9 cellular contexts compared by ENCODE assay signal in genomic region chr12:45259732-45260480, GRCh38. TPM values are rescaled to one million over a fixed set of nuclear protein-coding genes. Genes with fewer than 3 reads are reported as not detected.
DNase-seq lines count a peak whose midpoint lies in the region; ATAC-seq, FAIRE-seq and TF ChIP-seq lines count a peak whose summit lies in the region.
"Had no signal": no experiment of that assay in that cellular context is flagged by ENCODE, and none has a peak within 500 bp of the region (broad histone marks: within the 10 kb centered on the region; RNA-seq: fewer than 3 reads in every experiment).

No MANE protein-coding gene starts in this region.

- H3K36me3 ChIP-seq in astrocyte (ENCODE audit: insufficient read depth, low read length) (no peaks in the 10 kb centered on the region), MM.1S (replicated peaks; ENCODE audit: insufficient read depth, low read length) (no peaks in the 10 kb centered on the region)

- H3K4me3 Mint-ChIP-seq in astrocyte (ENCODE audit: unreplicated experiment) = peak overlapping the region; percentile 21
- H3K4me3 Mint-ChIP-seq in naive thymus-derived CD8-positive, alpha-beta T cell = no peak overlapping the region

- CTCF ChIA-PET in A549 (lab: Yijun Ruan, JAX) = interaction anchor here (1.2 to 2.5 kb wide), 3 partner anchors 9 to 43 kb away, joined by 3 to 9 read pairs (median 7); no protein-coding TSS in a partner anchor

- H3K4me3 ChIP-seq in A549 (no peak overlapping the region), astrocyte (ENCODE audit: insufficient read depth, low read depth, low read length) (no peak overlapping the region), MM.1S (ENCODE audit: low read length) (no peak overlapping the region)

- TF ChIP-seq RAD21 in A549 (conservative IDR thresholded peaks at IDR 0.05 in 1 of 2, IDR thresholded peaks at IDR 0.05 in 1 of 2) = no peak

- ATAC-seq in A549 (peak; percentile 40 to 60; a peak in 4 of 6 replicates), GM21529 (IDR thresholded peaks at IDR 0.05; ENCODE audit: unreplicated experiment) (no peak)
- no peak for ATAC-seq in naive thymus-derived CD8-positive, alpha-beta T cell

- peaks cover 26% of the 10 kb centered on the region for H3K4me1 ChIP-seq in A549
- peaks cover 17% of the 10 kb centered on the region for H3K4me1 ChIP-seq in astrocyte (ENCODE audit: insufficient read depth, low read length)
- H3K4me1 ChIP-seq in MM.1S (ENCODE audit: low read length) = peaks cover 14% of the 10 kb centered on the region

- no peak for TF ChIP-seq POLR2A in A549 (IDR thresholded peaks at IDR 0.05; ENCODE audit: low read length)

- no peaks in the 10 kb centered on the region for H3K9me2 ChIP-seq in MM.1S (replicated peaks; ENCODE audit: insufficient read depth, low read length)

- WGBS in A549 (ENCODE audit: missing lambda C conversion rate) = 65% methylated on average over 6 of the region's 6 CpGs

- H3K36me3 Mint-ChIP-seq in astrocyte (ENCODE audit: low read depth, unreplicated experiment) = peaks cover 2% of the 10 kb centered on the region
- peaks cover 0 to 14% (median 11%) of the 10 kb centered on the region in 3 donors for H3K36me3 Mint-ChIP-seq in naive thymus-derived CD8-positive, alpha-beta T cell

- no peaks in the 10 kb centered on the region for H3K9me3 Mint-ChIP-seq in astrocyte (ENCODE audit: unreplicated experiment)
- no peaks in the 10 kb centered on the region for H3K9me3 Mint-ChIP-seq in naive thymus-derived CD8-positive, alpha-beta T cell

- H3F3A ChIP-seq in MM.1S (ENCODE audit: insufficient read depth, low read length) = peaks cover 4% of the 10 kb centered on the region; the same call in 1 of the 2 replicates

- peak in 1 of 2 experiments; percentile 46 for DNase-seq in A549 (ENCODE audit: low read depth in 1 of 2, low spot score in 1 of 2)
- DNase-seq in HuH-7.5 (ENCODE audit: low spot score) = peak; percentile 50
- DNase-seq in astrocyte (ENCODE audit: low read depth) = peak; percentile 47
- peak; percentile 88 for DNase-seq in islet precursor cell
- no peak for DNase-seq in naive thymus-derived CD8-positive, alpha-beta T cell
- DNase-seq in GM19240 (ENCODE audit: insufficient read length, low spot score) = no peak
- no peak for DNase-seq in MM.1S
- DNase-seq: cerebellar nuclear complex had no signal

- no peak for TF ChIP-seq EP300 in A549 (IDR thresholded peaks at IDR 0.05)

- H3K27me3 Mint-ChIP-seq in astrocyte (ENCODE audit: low read depth, unreplicated experiment) = no peaks in the 10 kb centered on the region
- H3K27me3 Mint-ChIP-seq in naive thymus-derived CD8-positive, alpha-beta T cell = no peaks in the 10 kb centered on the region

- no peak overlapping the region for H2AFZ ChIP-seq in astrocyte (ENCODE audit: low read depth, low read length)
- no peak overlapping the region for H2AFZ ChIP-seq in MM.1S (ENCODE audit: low read length)

- H4K20me1 ChIP-seq in astrocyte (ENCODE audit: insufficient read depth, low read length) (peaks cover 26% of the 10 kb centered on the region), MM.1S (ENCODE audit: insufficient read depth, low read length) (no peaks in the 10 kb centered on the region)

- peaks cover 62% of the 10 kb centered on the region for H3K4me1 Mint-ChIP-seq in astrocyte (ENCODE audit: low read depth, unreplicated experiment)
- peaks cover 18 to 43% (median 29%) of the 10 kb centered on the region in 4 donors for H3K4me1 Mint-ChIP-seq in naive thymus-derived CD8-positive, alpha-beta T cell

- TF ChIP-seq CTCF in A549 (IDR thresholded peaks at IDR 0.05) (no peak), astrocyte (IDR thresholded peaks at IDR 0.05; ENCODE audit: insufficient read depth, low read depth, low read length) (no peak), MM.1S (IDR thresholded peaks at IDR 0.05; ENCODE audit: low read length) (no peak)

- H3K27ac ChIP-seq in A549 (peak overlapping the region; percentile 47 to 77), astrocyte (ENCODE audit: low read depth, low read length) (no peak overlapping the region), MM.1S (ENCODE audit: low read length) (no peak overlapping the region)

- POLR2A ChIA-PET in A549 (lab: Yijun Ruan, JAX) = interaction anchor here (0.8 to 1.1 kb wide), 4 partner anchors 9 to 76 kb away, joined by 3 to 6 read pairs (median 3); partner anchors contain the start of gene ANO6
- POLR2A ChIA-PET in naive thymus-derived CD8-positive, alpha-beta T cell (lab: Charles Lee) = no interaction called here

- H3K4me2 ChIP-seq in A549 (peak overlapping the region; percentile 56), astrocyte (ENCODE audit: low read length) (peak overlapping the region; percentile 28), MM.1S (ENCODE audit: low read depth, low read length) (no peak overlapping the region)

- no peak overlapping the region for H3K9ac ChIP-seq in astrocyte (ENCODE audit: low read length)
- no peak overlapping the region for H3K9ac ChIP-seq in MM.1S (ENCODE audit: low read length)

- H3K79me2 ChIP-seq in astrocyte (ENCODE audit: insufficient read depth, low read length) (peaks cover 85% of the 10 kb centered on the region), MM.1S (ENCODE audit: low read length) (peaks cover 85% of the 10 kb centered on the region)

- peak overlapping the region; percentile 91 for H3K27ac Mint-ChIP-seq in astrocyte (ENCODE audit: unreplicated experiment)
- H3K27ac Mint-ChIP-seq in naive thymus-derived CD8-positive, alpha-beta T cell = peak overlapping the region in 1 of 10 donors; percentile 6

- H3K27me3 ChIP-seq in astrocyte (ENCODE audit: insufficient read depth, low read length) (no peaks in the 10 kb centered on the region), MM.1S (replicated peaks; ENCODE audit: insufficient read depth, low read length) (no peaks in the 10 kb centered on the region)

- FAIRE-seq in A549 (lab: Jason Lieb, UNC) = no peak
- no peak for FAIRE-seq in astrocyte (lab: Jason Lieb, UNC)

- H3K9me3 ChIP-seq in A549 (no peaks in the 10 kb centered on the region), astrocyte (ENCODE audit: insufficient read depth, low read depth, low read length) (no peaks in the 10 kb centered on the region), MM.1S (replicated peaks; ENCODE audit: insufficient read depth, low read length) (no peaks in the 10 kb centered on the region)

TF ChIP-seq in A549, 52 proteins besides CTCF, POLR2A, EP300 and RAD21:
- no peak for TF ChIP-seq FOXS1 (CRISPR knock-in tag; IDR thresholded peaks at IDR 0.05)
- no peak for TF ChIP-seq JUN (IDR thresholded peaks at IDR 0.05)
- no peak for TF ChIP-seq ZNF302 (CRISPR knock-in tag; IDR thresholded peaks at IDR 0.05)
- no peak for TF ChIP-seq CHD4 (IDR thresholded peaks at IDR 0.05; ENCODE audit: borderline replicate concordance)
- TF ChIP-seq CBX8 (IDR thresholded peaks at IDR 0.05) = no peak
- no peak for TF ChIP-seq HMGXB4 (CRISPR knock-in tag; IDR thresholded peaks at IDR 0.05; ENCODE audit: borderline replicate concordance)
- TF ChIP-seq SREBF2 (IDR thresholded peaks at IDR 0.05) = no peak
- no peak for TF ChIP-seq ELK1 (IDR thresholded peaks at IDR 0.05; ENCODE audit: low read depth, low read length)
- TF ChIP-seq NPAS2 (CRISPR knock-in tag; IDR thresholded peaks at IDR 0.05; ENCODE audit: borderline replicate concordance) = no peak
- no peak for TF ChIP-seq CHD2 (IDR thresholded peaks at IDR 0.05; ENCODE audit: low read length, partially characterized antibody)
- TF ChIP-seq TP53 (CRISPR knock-in tag; IDR thresholded peaks at IDR 0.05) = no peak
- TF ChIP-seq HOXB5 (CRISPR knock-in tag; IDR thresholded peaks at IDR 0.05) = no peak
- TF ChIP-seq CEBPB (IDR thresholded peaks at IDR 0.05) = peak; percentile 27 to 62; a peak in 2 of 4 replicates
- TF ChIP-seq TFCP2L1 (CRISPR knock-in tag; IDR thresholded peaks at IDR 0.05) = no peak
- no peak for TF ChIP-seq HOXA7 (CRISPR knock-in tag; IDR thresholded peaks at IDR 0.05)
- TF ChIP-seq GATA3 (IDR thresholded peaks at IDR 0.05; ENCODE audit: borderline replicate concordance) = peak; percentile 67
- TF ChIP-seq POLR2AphosphoS2 (conservative IDR thresholded peaks at IDR 0.05; ENCODE audit: low read length) = no peak

RNA-seq across cellular contexts. Expression of gene ANO6, which starts 44.0 kb away (rescaled TPM):
- 80.0 and 85.4 TPM in 2 replicates for polyA plus RNA-seq in A549 (2011; rRNA removed)
- 17.1 and 21.2 TPM in 2 replicates for polyA plus RNA-seq in A549 (2012; cell fraction: cytosol; rRNA removed)
- 11.7 and 18.0 TPM in 2 replicates for polyA plus RNA-seq in A549 (2012; cell fraction: nucleus; rRNA removed)
- polyA plus RNA-seq in A549 (2017; fragmentation: RNase III; extraction: RNeasy Plus Mini Kit Qiagen cat#74134 plus additional on column Dnase treatment) = 39.5 to 48.3 TPM (median 41.7 TPM) in 3 replicates
- 61.3 and 62.3 TPM in 2 replicates for polyA minus RNA-seq in A549 (2011; rRNA and poly(A)+ RNA removed)
- 111 and 113 TPM in 2 replicates for total RNA-seq in astrocyte
- total RNA-seq in naive thymus-derived CD8-positive, alpha-beta T cell = 10 to 100 TPM; 17.1 to 17.5 TPM
- 10 to 100 TPM; 13.4 to 18.6 (median 18.0) TPM for polyA plus RNA-seq in naive thymus-derived CD8-positive, alpha-beta T cell

Comparison
In these comparisons a context has a peak if more than half of its experiments do, and no peak if none do; other contexts are left out.
1. ATAC-seq: peak in A549 (2 of 2); none in naive thymus-derived CD8-positive, alpha-beta T cell (0 of 2) and GM21529 (single experiment).
2. DNase-seq: peak in HuH-7.5 (single experiment), astrocyte (single experiment) and islet precursor cell (single experiment); none in naive thymus-derived CD8-positive, alpha-beta T cell (0 of 10), GM19240 (single experiment) and MM.1S (single experiment).
3. H3K27ac ChIP-seq: peak in A549 (2 of 2); none in astrocyte (single experiment) and MM.1S (single experiment).